ENCODE assay signal across 16 cellular contexts in the genomic region with DNA sequence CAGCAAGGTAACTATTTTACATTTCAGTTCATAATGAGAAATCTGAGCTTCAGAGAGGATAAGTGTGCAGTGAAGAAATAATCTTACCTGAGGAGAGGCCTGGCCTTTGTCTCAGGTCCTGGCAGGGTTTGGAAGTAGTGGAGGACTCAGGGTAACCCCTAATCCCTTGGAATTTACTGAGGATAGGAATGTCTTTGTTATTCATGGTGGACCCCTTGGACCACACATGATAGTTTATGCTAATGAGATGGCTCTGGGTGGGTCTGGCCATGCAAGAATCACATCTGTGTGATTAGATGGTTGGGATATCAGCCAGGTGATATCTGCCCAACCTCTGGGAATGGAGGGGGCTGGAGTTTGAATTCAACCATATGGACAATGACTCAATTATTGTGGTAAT.
DNase-seq lines count a peak whose midpoint lies in the region; ATAC-seq and TF ChIP-seq lines count a peak whose summit lies in the region.
"Had no signal": no experiment of that assay in that cellular context is flagged by ENCODE, and none has a peak within 500 bp of the region (broad histone marks: within the 10 kb centered on the region; RNA-seq: fewer than 3 reads in every experiment).

No MANE protein-coding gene starts in this region.

- no peak overlapping the region for H2BK12ac ChIP-seq in H9 (ENCODE audit: insufficient read length, low read depth, low read length)

- H3K27ac ChIP-seq in H9 (ENCODE audit: insufficient read length, low read depth, low read length), result peak overlapping the region; percentile 10
- H3K27ac ChIP-seq: GM23248 had no signal

- H4K5ac ChIP-seq in H9 (ENCODE audit: insufficient read length, low read depth, low read length), result no peak overlapping the region

- POLR2A ChIA-PET in WTC11 (lab: Charles Lee), result no interaction called here

- no peak overlapping the region for H2BK15ac ChIP-seq in H9 (ENCODE audit: low read depth, low read length)

- no peak overlapping the region for H4K91ac ChIP-seq in H9 (ENCODE audit: insufficient read length, low read depth, low read length)

- H3K79me2 ChIP-seq in H9 (ENCODE audit: insufficient read depth, low read length), result no peaks in the 10 kb centered on the region

- H4K8ac ChIP-seq in H9 (replicated peaks; ENCODE audit: insufficient read length, low read depth, low read length), result no peak overlapping the region

- peaks cover 6% of the 10 kb centered on the region for H3K9me3 ChIP-seq in H9 (ENCODE audit: control insufficient read depth, low read depth, low read length)

- H3K27me3 Mint-ChIP-seq in H9 (ENCODE audit: low read depth), result no peaks in the 10 kb centered on the region
- H3K27me3 Mint-ChIP-seq in WTC11 (ENCODE audit: low read depth), result no peaks in the 10 kb centered on the region; the same call in 1 of the 2 replicates
- H3K27me3 Mint-ChIP-seq: CD4-positive, alpha-beta T cell had no signal

- H3K4me3 Mint-ChIP-seq in H9 (peak overlapping the region in 1 of 2 experiments; percentile 7; a peak in 2 of 5 replicates), WTC11 (peak overlapping the region; percentile 10; the same call in 1 of the 2 replicates)
- H3K4me3 Mint-ChIP-seq: B cell; CD4-positive, alpha-beta T cell had no signal

- no peak overlapping the region for H3T11ph ChIP-seq in H9 (ENCODE audit: low read length)

- H3K27ac Mint-ChIP-seq in H9 (peak overlapping the region; percentile 91 to 99 (median 99)), WTC11 (peak overlapping the region; percentile 90)
- H3K27ac Mint-ChIP-seq: B cell; CD4-positive, alpha-beta T cell had no signal

- no peak overlapping the region for H2AK5ac ChIP-seq in H9 (ENCODE audit: insufficient read length, low read length)

- H3K4ac ChIP-seq in H9 (ENCODE audit: low read depth, low read length), result no peak overlapping the region

- H3K4me1 Mint-ChIP-seq in H9, result peaks cover 48 to 66% of the 10 kb centered on the region in 2 experiments
- peaks cover 67% of the 10 kb centered on the region for H3K4me1 Mint-ChIP-seq in WTC11
- H3K4me1 Mint-ChIP-seq: B cell had no signal

- H2BK5ac ChIP-seq in H9 (ENCODE audit: insufficient read length, low read length), result no peak overlapping the region

- H2BK20ac ChIP-seq in H9 (ENCODE audit: low read depth, low read length, poor library complexity, severe bottlenecking), result no peak overlapping the region

- no peak overlapping the region for H3K18ac ChIP-seq in H9 (ENCODE audit: insufficient read length, low read depth, low read length)

- TF ChIP-seq CTCF in H9 (conservative IDR thresholded peaks at IDR 0.05), result no peak
- no peak for TF ChIP-seq CTCF in WTC11 (IDR thresholded peaks at IDR 0.05)

- no peak for DNase-seq in H9
- DNase-seq in WTC11 (ENCODE audit: low spot score), result peak; percentile 16
- peak; percentile 39 for DNase-seq in iPS-NIHi11 (ENCODE audit: low spot score)
- no peak for DNase-seq in NCI-H2081 (lab: John Stamatoyannopoulos, UW)
- no peak for DNase-seq in NAMALWA (ENCODE audit: low spot score)
- DNase-seq in HCEC 1CT, result no peak
- DNase-seq: C1 segment of cervical spinal cord; Calu3; CD4-positive, alpha-beta T cell; DMS79; GM23248 had no signal

- no peak overlapping the region for H2BK120ac ChIP-seq in H9 (ENCODE audit: low read depth, low read length, poor library complexity, severe bottlenecking)

- H3K27me3 ChIP-seq in H9 (ENCODE audit: insufficient read depth, low read length), result no peaks in the 10 kb centered on the region

- H3K9ac ChIP-seq in H9 (ENCODE audit: extremely low read depth, insufficient read length, low read length), result no peak overlapping the region
- H3K9ac ChIP-seq: GM23248 had no signal

- no peak overlapping the region for H3K14ac ChIP-seq in H9 (ENCODE audit: insufficient read depth, low read length)

- no peaks in the 10 kb centered on the region for H3K23me2 ChIP-seq in H9 (ENCODE audit: insufficient read length, low read depth, low read length, poor library complexity, severe bottlenecking)

- no peak overlapping the region for H2AFZ ChIP-seq in H9 (ENCODE audit: low read length)
- H2AFZ ChIP-seq: GM23248 had no signal

- H3K4me2 ChIP-seq in H9 (ENCODE audit: insufficient read depth, insufficient read length, low read length), result no peak overlapping the region

- no peak overlapping the region for H3K23ac ChIP-seq in H9 (ENCODE audit: insufficient read length, low read depth, low read length)

- H3K79me1 ChIP-seq in H9 (ENCODE audit: insufficient read depth, low read depth, low read length, poor library complexity, severe bottlenecking), result no peaks in the 10 kb centered on the region

- H4K20me1 ChIP-seq in H9 (ENCODE audit: control insufficient read depth, insufficient read depth, insufficient read length), result no peaks in the 10 kb centered on the region

- CTCF ChIA-PET in WTC11 (lab: Charles Lee), result no interaction called here

- peak; percentile 82 for ATAC-seq in WTC11
- ATAC-seq in HG03521 (IDR thresholded peaks at IDR 0.05; ENCODE audit: unreplicated experiment), result no peak
- ATAC-seq: GM12878, HCT116, K562 had no signal

- H3K4me1 ChIP-seq in H9 (ENCODE audit: insufficient read depth, low read length), result peaks cover 14% of the 10 kb centered on the region

- H3K56ac ChIP-seq in H9 (ENCODE audit: insufficient read length, low read depth, low read length), result no peak overlapping the region

- H3K9me3 Mint-ChIP-seq in H9 (peaks cover 25 to 28% of the 10 kb centered on the region in 2 experiments), WTC11 (peaks cover 18% of the 10 kb centered on the region)
- H3K9me3 Mint-ChIP-seq: CD4-positive, alpha-beta T cell had no signal

- H3K36me3 Mint-ChIP-seq in H9 (ENCODE audit: insufficient read depth in 1 of 3, low read depth in 3 of 3), result peaks cover 17 to 66% (median 51%) of the 10 kb centered on the region in 3 experiments
- peaks cover 34% of the 10 kb centered on the region for H3K36me3 Mint-ChIP-seq in WTC11

TF ChIP-seq in WTC11, 78 proteins besides CTCF, POLR2A, EP300 and RAD21:
- TF ChIP-seq, protein P1, sequence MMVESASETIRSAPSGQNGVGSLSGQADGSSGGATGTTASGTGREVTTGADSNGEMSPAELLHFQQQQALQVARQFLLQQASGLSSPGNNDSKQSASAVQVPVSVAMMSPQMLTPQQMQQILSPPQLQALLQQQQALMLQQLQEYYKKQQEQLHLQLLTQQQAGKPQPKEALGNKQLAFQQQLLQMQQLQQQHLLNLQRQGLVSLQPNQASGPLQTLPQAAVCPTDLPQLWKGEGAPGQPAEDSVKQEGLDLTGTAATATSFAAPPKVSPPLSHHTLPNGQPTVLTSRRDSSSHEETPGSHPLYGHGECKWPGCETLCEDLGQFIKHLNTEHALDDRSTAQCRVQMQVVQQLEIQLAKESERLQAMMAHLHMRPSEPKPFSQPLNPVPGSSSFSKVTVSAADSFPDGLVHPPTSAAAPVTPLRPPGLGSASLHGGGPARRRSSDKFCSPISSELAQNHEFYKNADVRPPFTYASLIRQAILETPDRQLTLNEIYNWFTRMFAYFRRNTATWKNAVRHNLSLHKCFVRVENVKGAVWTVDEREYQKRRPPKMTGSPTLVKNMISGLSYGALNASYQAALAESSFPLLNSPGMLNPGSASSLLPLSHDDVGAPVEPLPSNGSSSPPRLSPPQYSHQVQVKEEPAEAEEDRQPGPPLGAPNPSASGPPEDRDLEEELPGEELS (CRISPR knock-in tag; IDR thresholded peaks at IDR 0.05), result peak; percentile 49; the same call in 1 of the 2 replicates
- TF ChIP-seq FOXK1 (CRISPR knock-in tag; IDR thresholded peaks at IDR 0.05) (0 out of 2 replicates have a peak, but pooled peaks have one; percentile 35), TEAD1 (CRISPR knock-in tag; IDR thresholded peaks at IDR 0.05) (peak; percentile 94), ETV6 (CRISPR knock-in tag; IDR thresholded peaks at IDR 0.05) (peak; percentile 76), TCF7 (CRISPR knock-in tag; IDR thresholded peaks at IDR 0.05; ENCODE audit: low read depth) (no peak), E2F1 (CRISPR knock-in tag; IDR thresholded peaks at IDR 0.05) (no peak), SP1 (CRISPR knock-in tag; conservative IDR thresholded peaks at IDR 0.05) (0 out of 2 replicates have a peak, but pooled peaks have one; percentile 20), TEAD4 (CRISPR knock-in tag; IDR thresholded peaks at IDR 0.05) (peak; percentile 86; the same call in 1 of the 2 replicates), MYBL2 (CRISPR knock-in tag; IDR thresholded peaks at IDR 0.05) (0 out of 2 replicates have a peak, but pooled peaks have one; percentile 41), ZNF263 (CRISPR knock-in tag; IDR thresholded peaks at IDR 0.05; ENCODE audit: low read depth) (no peak)

Comparison
In these comparisons a context has a peak if more than half of its experiments do, and no peak if none do; other contexts are left out.
1. DNase-seq: peak in WTC11 (single experiment) and iPS-NIHi11 (single experiment); none in H9 (single experiment), NCI-H2081 (0 of 2), NAMALWA (single experiment) and HCEC 1CT (single experiment).